In genomic region chr10:8852546-8852945, GRCh38 we compare ENCODE assay signal across 27 cellular contexts.
"Had no signal": no experiment of that assay in that cellular context is flagged by ENCODE, and none has a peak within 500 bp of the region (broad histone marks: within the 10 kb centered on the region; RNA-seq: fewer than 3 reads in every experiment).

No MANE protein-coding gene starts in this region.

- H3K4me2 ChIP-seq: neural progenitor cell had no signal

- DNase-seq: naive thymus-derived CD4-positive, alpha-beta T cell; natural killer cell; occipital lobe; pancreas; psoas muscle; right cardiac atrium; right lobe of liver; sigmoid colon; small intestine; stimulated activated CD4-positive, alpha-beta T cell treated with anti-CD3 and anti-CD28 coated beads, Interleukin-15, amount 100 ng/mL, for 24 hours; stimulated activated CD4-positive, alpha-beta T cell treated with anti-CD3 and anti-CD28 coated beads, Interleukin-4, amount 100 ng/mL, for 1 hour; stimulated activated CD4-positive, alpha-beta T cell treated with anti-CD3 and anti-CD28 coated beads, Interleukin-4, amount 100 ng/mL, for 4 hours; stimulated activated CD8-positive, alpha-beta memory T cell treated with anti-CD3 and anti-CD28 coated beads, Interleukin-4, amount 100 ng/mL, for 48 hours; stimulated activated naive CD4-positive, alpha-beta T cell; stimulated activated naive CD8-positive, alpha-beta T cell treated with anti-CD3 and anti-CD28 coated beads, Interleukin-15, amount 100 ng/mL, for 72 hours; stimulated activated naive CD8-positive, alpha-beta T cell treated with anti-CD3 and anti-CD28 coated beads, Interleukin-15, Interleukin-2, amounts not matched to agents 100 U/mL and 50 U/mL, for 24 hours; substantia nigra; testis; tibial artery; transverse colon; upper lobe of right lung; uterus had no signal

- H3K4me3 ChIP-seq: neural progenitor cell, pancreas, psoas muscle, right lobe of liver, sigmoid colon, suprapubic skin, testis, tibial artery, transverse colon, upper lobe of right lung, uterus had no signal

- H3K9me3 Mint-ChIP-seq: naive thymus-derived CD4-positive, alpha-beta T cell; natural killer cell; nephron; neural progenitor cell; stimulated activated memory B cell treated with anti-CD40 and anti-IgM and Interleukin-4, amounts not matched to agents 10 μg/mL and 1 μg/mL and 100 μg/mL, for 72 hours; stimulated activated naive CD8-positive, alpha-beta T cell treated with anti-CD3 and anti-CD28 coated beads, Interleukin-15, amount 100 ng/mL, for 72 hours had no signal

- H2AFZ ChIP-seq: neural progenitor cell had no signal

- H3K4me1 Mint-ChIP-seq: naive thymus-derived CD4-positive, alpha-beta T cell; natural killer cell; nephron; neural progenitor cell; stimulated activated memory B cell treated with anti-CD40 and anti-IgM and Interleukin-4, amounts not matched to agents 10 μg/mL and 1 μg/mL and 100 μg/mL, for 72 hours; stimulated activated naive CD8-positive, alpha-beta T cell treated with anti-CD3 and anti-CD28 coated beads, Interleukin-15, amount 100 ng/mL, for 72 hours had no signal

- H3K4me1 ChIP-seq: neural progenitor cell, pancreas, psoas muscle, right lobe of liver, sigmoid colon, suprapubic skin, testis, tibial artery, transverse colon, upper lobe of right lung, uterus had no signal

- H3K27ac ChIP-seq: neural progenitor cell, pancreas, psoas muscle, right lobe of liver, sigmoid colon, suprapubic skin, testis, tibial artery, transverse colon, upper lobe of right lung, uterus had no signal

- H3K36me3 Mint-ChIP-seq: naive thymus-derived CD4-positive, alpha-beta T cell; natural killer cell; neural progenitor cell; stimulated activated memory B cell treated with anti-CD40 and anti-IgM and Interleukin-4, amounts not matched to agents 10 μg/mL and 1 μg/mL and 100 μg/mL, for 72 hours; type B pancreatic cell had no signal

- H3K27me3 Mint-ChIP-seq: stimulated activated memory B cell treated with anti-CD40 and anti-IgM and Interleukin-4, amounts not matched to agents 10 μg/mL and 1 μg/mL and 100 μg/mL, for 72 hours; stimulated activated naive CD8-positive, alpha-beta T cell treated with anti-CD3 and anti-CD28 coated beads, Interleukin-15, amount 100 ng/mL, for 72 hours had no signal

- H3K4me3 Mint-ChIP-seq: naive thymus-derived CD4-positive, alpha-beta T cell; natural killer cell; nephron; neural progenitor cell; stimulated activated memory B cell treated with anti-CD40 and anti-IgM and Interleukin-4, amounts not matched to agents 10 μg/mL and 1 μg/mL and 100 μg/mL, for 72 hours; stimulated activated naive CD8-positive, alpha-beta T cell treated with anti-CD3 and anti-CD28 coated beads, Interleukin-15, amount 100 ng/mL, for 72 hours; type B pancreatic cell had no signal

- H3K27me3 ChIP-seq: pancreas, right lobe of liver, sigmoid colon, testis, tibial artery, transverse colon, upper lobe of right lung had no signal

- H3K9me3 ChIP-seq: pancreas, psoas muscle, right lobe of liver, sigmoid colon, suprapubic skin, testis, tibial artery, transverse colon, upper lobe of right lung, uterus had no signal

- H3K36me3 ChIP-seq: neural progenitor cell, pancreas, right lobe of liver, sigmoid colon, suprapubic skin, tibial artery, transverse colon, upper lobe of right lung, uterus had no signal

- H3K9ac ChIP-seq: neural progenitor cell had no signal

- H3K27ac Mint-ChIP-seq: naive thymus-derived CD4-positive, alpha-beta T cell; natural killer cell; nephron; neural progenitor cell; stimulated activated memory B cell treated with anti-CD40 and anti-IgM and Interleukin-4, amounts not matched to agents 10 μg/mL and 1 μg/mL and 100 μg/mL, for 72 hours; stimulated activated naive CD8-positive, alpha-beta T cell treated with anti-CD3 and anti-CD28 coated beads, Interleukin-15, amount 100 ng/mL, for 72 hours; type B pancreatic cell had no signal
